ENCODE assay signal across 8 cellular contexts in the genomic region with DNA sequence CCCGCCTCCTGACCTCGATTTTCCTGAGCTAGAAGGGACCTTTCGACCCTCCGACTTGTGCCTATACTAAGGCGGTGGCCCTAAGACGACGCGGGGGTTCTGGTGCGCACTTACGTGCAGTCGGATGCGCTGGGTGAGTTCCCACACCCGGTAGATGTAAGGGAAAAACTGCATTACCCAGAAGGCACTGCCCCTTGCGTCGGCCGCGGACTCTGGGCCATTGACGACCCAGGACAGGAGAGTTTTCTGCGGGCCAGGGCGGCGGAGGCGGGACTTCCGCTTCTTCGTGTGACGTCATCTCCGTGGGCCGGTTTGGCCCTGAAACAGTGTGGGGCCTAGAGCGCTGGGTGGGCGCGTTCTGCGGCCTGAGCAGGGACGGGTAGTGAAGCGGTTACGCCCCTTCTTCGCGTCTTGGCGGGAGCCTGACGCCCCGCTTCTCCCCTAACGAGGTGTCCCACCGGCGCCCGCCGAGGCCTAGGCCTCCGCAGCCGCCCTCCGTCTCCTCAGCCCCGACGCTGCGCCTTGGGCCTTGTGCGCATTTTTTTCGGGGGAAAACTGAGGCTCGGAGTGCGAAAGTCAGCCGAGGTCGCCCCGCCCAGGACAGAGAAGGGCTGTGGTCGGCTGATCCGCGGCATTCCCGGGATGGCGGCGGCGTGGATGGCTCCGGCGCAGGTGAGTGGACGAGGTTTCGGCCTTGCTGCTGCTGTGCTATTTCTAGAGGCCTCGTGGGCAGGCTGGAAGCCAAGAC. TPM values are rescaled to one million over a fixed set of nuclear protein-coding genes. Genes with fewer than 3 reads are reported as not detected.
DNase-seq lines count a peak whose midpoint lies in the region; ATAC-seq and TF ChIP-seq lines count a peak whose summit lies in the region.

A gene (plus strand): TSS at position 321 of the 748 bp plus-strand sequence. CDS start 322 bp downstream, at position 643.

- peak within 1 kb of the TSS; percentile 98 for H4K91ac ChIP-seq in IMR-90 (ENCODE audit: insufficient read depth, low read depth, low read length)

- H3K79me2 ChIP-seq in OCI-LY7 (ENCODE audit: insufficient read depth, low read depth, low read length): peaks cover 56% of the 10 kb centered on the region

- H3K27ac ChIP-seq in IMR-90 (ENCODE audit: insufficient read depth, low read length): peak within 1 kb of the TSS; percentile 93
- peak within 1 kb of the TSS; percentile 94 for H3K27ac ChIP-seq in OCI-LY7 (ENCODE audit: low read depth, low read length, poor library complexity, severe bottlenecking)

- H3K14ac ChIP-seq in IMR-90 (replicated peaks; ENCODE audit: low read depth, low read length): peak within 1 kb of the TSS; percentile 100

- no peak for TF ChIP-seq CTCF in IMR-90 (conservative IDR thresholded peaks at IDR 0.05; ENCODE audit: low read depth, low read length)
- no peak for TF ChIP-seq CTCF in OCI-LY7 (conservative IDR thresholded peaks at IDR 0.05; ENCODE audit: low read length)
- TF ChIP-seq CTCF in epithelial cell of proximal tubule (conservative IDR thresholded peaks at IDR 0.05; ENCODE audit: low read depth, low read length): no peak

- H3K36me3 ChIP-seq in IMR-90 (ENCODE audit: control insufficient read depth, insufficient read depth, low read length) (peaks cover 19% of the 10 kb centered on the region), OCI-LY7 (ENCODE audit: insufficient read depth, low read length) (peaks cover 36% of the 10 kb centered on the region)

- peaks cover 14% of the 10 kb centered on the region for H3K9me1 ChIP-seq in IMR-90 (ENCODE audit: insufficient read depth, low read length)

- H2BK15ac ChIP-seq in IMR-90 (ENCODE audit: low read depth, low read length): peak within 1 kb of the TSS; percentile 85

- H3K9me2 ChIP-seq in OCI-LY7 (ENCODE audit: insufficient read depth, low read length): no peaks in the 10 kb centered on the region

- DNase-seq in DMS114 treated with DMSO at 0.1 percent for 48 hours (lab: John Stamatoyannopoulos, UW; ENCODE audit: unreplicated experiment): peak; percentile 94
- DNase-seq in IMR-90: peak; percentile 97
- DNase-seq in OCI-LY7 (ENCODE audit: low spot score): peak; percentile 97
- DNase-seq in activated T-cell treated with anti-CD3 and anti-CD28 coated beads for 24 hours (ENCODE audit: low read depth): peak; percentile 95
- DNase-seq in epithelial cell of proximal tubule (ENCODE audit: low read depth): peak; percentile 63
- peak; percentile 98 for DNase-seq in mucosa of gallbladder (ENCODE audit: low spot score)
- peak; percentile 93 to 96 for DNase-seq in stimulated activated CD8-positive, alpha-beta memory T cell treated with anti-CD3 and anti-CD28 coated beads, Interleukin-4, amount 100 ng/mL, for 4 hours (ENCODE audit: low read depth in 2 of 2, low spot score in 1 of 2)

- H2AK9ac ChIP-seq in IMR-90 (replicated peaks; ENCODE audit: low read depth, low read length, poor library complexity): peak within 1 kb of the TSS; percentile 99

- in situ Hi-C loops in IMR-90 (cut with MboI; ENCODE audit: low sequenced_read_pairs): no loop called here

- peak; percentile 8; the same call in 1 of the 2 replicates for TF ChIP-seq RAD21 in IMR-90 (IDR thresholded peaks at IDR 0.05; ENCODE audit: low read length)

- H3K79me1 ChIP-seq in IMR-90 (ENCODE audit: low read depth in 1 of 2, low read length in 2 of 2): peaks cover under 1 to 47% of the 10 kb centered on the region in 2 experiments; a peak in 3 of 4 replicates

- 0% methylated on average over 33 of the region's 69 CpGs; no CpG with 5 or more reads in 1 of the 2 experiments for WGBS in IMR-90 (ENCODE audit: extremely low coverage in 2 of 2, insufficient read length in 1 of 2), 2 experiments

- H3K27me3 ChIP-seq in IMR-90 (ENCODE audit: control insufficient read depth, insufficient read depth, low read length): no peaks in the 10 kb centered on the region

- H3K4ac ChIP-seq in IMR-90 (ENCODE audit: low read depth, low read length): peak within 1 kb of the TSS; percentile 99

- H4K5ac ChIP-seq in IMR-90 (ENCODE audit: low read depth, low read length): peak within 1 kb of the TSS; percentile 90

- H2AFZ ChIP-seq in IMR-90 (replicated peaks; ENCODE audit: low read length, poor library complexity) (peak within 1 kb of the TSS; percentile 97), OCI-LY7 (ENCODE audit: low read length) (peak within 1 kb of the TSS; percentile 96)

- dilution Hi-C loops in IMR-90 (cut with HindIII; ENCODE audit: low sequenced_read_pairs, unreplicated experiment): no loop called here

- H3K9me3 ChIP-seq in IMR-90 (ENCODE audit: control insufficient read depth, insufficient read depth, low read length) (no peaks in the 10 kb centered on the region), OCI-LY7 (ENCODE audit: low read length) (no peaks in the 10 kb centered on the region)

- POLR2A ChIA-PET in IMR-90 (lab: Charles Lee; ENCODE audit: unreplicated experiment) (no interaction called here), OCI-LY7 (lab: Charles Lee) (no interaction called here)

- intact Hi-C loops in IMR-90 (cut with micrococcal nuclease) (loop anchor here (1.0 to 10.0 kb wide), 2 partner anchors 40 to 176 kb away; a partner anchor contains a TSS), OCI-LY7 (cut with micrococcal nuclease; ENCODE audit: unreplicated experiment) (loop anchor here (1.0 to 5.0 kb wide), 3 partner anchors 40 to 71 kb away; a partner anchor contains a TSS)

- peak within 1 kb of the TSS; percentile 91 for H3K18ac ChIP-seq in IMR-90 (ENCODE audit: low read depth, low read length)

- peak within 1 kb of the TSS; percentile 99 for H3K23ac ChIP-seq in IMR-90 (ENCODE audit: low read depth, low read length)

- H2BK20ac ChIP-seq in IMR-90 (ENCODE audit: low read depth, low read length): peak within 1 kb of the TSS; percentile 87; the same call in 1 of the 2 replicates

- H2BK5ac ChIP-seq in IMR-90 (ENCODE audit: low read depth, low read length, poor library complexity, severe bottlenecking): peak within 1 kb of the TSS; percentile 92

- peak; percentile 91 for TF ChIP-seq POLR2A in IMR-90 (IDR thresholded peaks at IDR 0.05; ENCODE audit: low read depth, low read length)

- H2BK120ac ChIP-seq in IMR-90 (ENCODE audit: low read depth, low read length): peak within 1 kb of the TSS; percentile 92

- BruUV-seq in IMR-90 (replicated peaks; lab: Mats Ljungman, UMichigan) (no TSS peak), OCI-LY7 (replicated peaks; lab: Mats Ljungman, UMichigan) (no TSS peak)

- CTCF ChIA-PET in IMR-90 (lab: Yijun Ruan, JAX): no interaction called here
- CTCF ChIA-PET in OCI-LY7 (lab: Charles Lee; ENCODE audit: unreplicated experiment): no interaction called here

- H3K4me2 ChIP-seq in IMR-90 (ENCODE audit: low read depth, low read length): peak within 1 kb of the TSS; percentile 100
- peak within 1 kb of the TSS; percentile 97 for H3K4me2 ChIP-seq in OCI-LY7 (ENCODE audit: low read length)

- H4K20me1 ChIP-seq in IMR-90 (ENCODE audit: insufficient read depth, low read length): peaks cover 39% of the 10 kb centered on the region
- H4K20me1 ChIP-seq in OCI-LY7 (ENCODE audit: insufficient read depth, low read length): peaks cover 14% of the 10 kb centered on the region; the same call in 1 of the 2 replicates

- peak within 1 kb of the TSS; percentile 57 for H3K4me3 ChIP-seq in IMR-90 (ENCODE audit: insufficient read depth, low read depth, low read length)
- H3K4me3 ChIP-seq in OCI-LY7 (ENCODE audit: low read depth, low read length, poor library complexity, severe bottlenecking): peak within 1 kb of the TSS; percentile 88
- peak within 1 kb of the TSS; percentile 99 for H3K4me3 ChIP-seq in epithelial cell of proximal tubule (ENCODE audit: low read depth, low read length)

- H2AK5ac ChIP-seq in IMR-90 (ENCODE audit: low read depth, low read length): peak within 1 kb of the TSS; percentile 95

- ATAC-seq in GM21529 (IDR thresholded peaks at IDR 0.05; ENCODE audit: unreplicated experiment): peak; percentile 69
- ATAC-seq in IMR-90 (ENCODE audit: low read depth): peak; percentile 96

- H3K9ac ChIP-seq in IMR-90 (ENCODE audit: low read depth, low read length): peak within 1 kb of the TSS; percentile 99

- H3K4me1 ChIP-seq in IMR-90 (ENCODE audit: control insufficient read depth, insufficient read depth, low read length): peaks cover 5% of the 10 kb centered on the region
- H3K4me1 ChIP-seq in OCI-LY7 (ENCODE audit: insufficient read depth, low read length, poor library complexity, severe bottlenecking): peaks cover 26% of the 10 kb centered on the region

- peak within 1 kb of the TSS; percentile 98 for H3K56ac ChIP-seq in IMR-90 (ENCODE audit: extremely low read depth, insufficient read depth, low read length)

- peak within 1 kb of the TSS; percentile 86 to 100 for H4K8ac ChIP-seq in IMR-90 (ENCODE audit: low read depth in 2 of 2, low read length in 2 of 2)

TF ChIP-seq in IMR-90, 13 proteins besides CTCF, POLR2A, EP300 and RAD21:
- peak; percentile 68; the same call in 1 of the 2 replicates for TF ChIP-seq MXI1 (IDR thresholded peaks at IDR 0.05; ENCODE audit: borderline replicate concordance, low read depth, low read length)
- no peak for TF ChIP-seq SMC3 (IDR thresholded peaks at IDR 0.05; ENCODE audit: low read depth, low read length)
- TF ChIP-seq MAFK (IDR thresholded peaks at IDR 0.05; ENCODE audit: low read depth, low read length): no peak
- TF ChIP-seq CHD1 (IDR thresholded peaks at IDR 0.05; ENCODE audit: low read depth, low read length): peak; percentile 17
- TF ChIP-seq MAZ (IDR thresholded peaks at IDR 0.05; ENCODE audit: borderline replicate concordance, low read depth, low read length): peak; percentile 56; the same call in 1 of the 2 replicates
- TF ChIP-seq BHLHE40 (IDR thresholded peaks at IDR 0.05; ENCODE audit: low read depth, low read length): 0 out of 2 replicates have a peak, but pooled peaks have one; percentile 20

RNA-seq across cellular contexts. Expression of the gene that starts here (rescaled TPM):
- total RNA-seq in IMR-90 (2012; rRNA removed) (41.9 and 55.2 TPM in 2 replicates), OCI-LY7 (2022) (62.5 and 67.5 TPM in 2 replicates), epithelial cell of proximal tubule (17.0 and 30.3 TPM in 2 replicates), mucosa of gallbladder (63.1 TPM)
- polyA plus RNA-seq in IMR-90 (2012; rRNA removed): 3.2 and 3.6 TPM in 2 replicates
- polyA plus RNA-seq in IMR-90 (2012; cell fraction: cytosol; rRNA removed): 0.82 and 1.1 TPM in 2 replicates
- polyA plus RNA-seq in IMR-90 (2012; cell fraction: nucleus; rRNA removed; ENCODE audit: low replicate concordance): 2.3 and 6.0 TPM in 2 replicates
- 93.4 and 94.7 TPM in 2 replicates for total RNA-seq in OCI-LY7 (2014; rRNA removed; shearing (Covaris generic))

Comparison
In these comparisons a context has a peak if more than half of its experiments do, and no peak if none do; other contexts are left out.
1. Peak in every context shown above with its lines: DNase-seq, ATAC-seq, H3K4me3 ChIP-seq and H3K27ac ChIP-seq.